1 cellular context compared by ENCODE assay signal in the genomic region with DNA sequence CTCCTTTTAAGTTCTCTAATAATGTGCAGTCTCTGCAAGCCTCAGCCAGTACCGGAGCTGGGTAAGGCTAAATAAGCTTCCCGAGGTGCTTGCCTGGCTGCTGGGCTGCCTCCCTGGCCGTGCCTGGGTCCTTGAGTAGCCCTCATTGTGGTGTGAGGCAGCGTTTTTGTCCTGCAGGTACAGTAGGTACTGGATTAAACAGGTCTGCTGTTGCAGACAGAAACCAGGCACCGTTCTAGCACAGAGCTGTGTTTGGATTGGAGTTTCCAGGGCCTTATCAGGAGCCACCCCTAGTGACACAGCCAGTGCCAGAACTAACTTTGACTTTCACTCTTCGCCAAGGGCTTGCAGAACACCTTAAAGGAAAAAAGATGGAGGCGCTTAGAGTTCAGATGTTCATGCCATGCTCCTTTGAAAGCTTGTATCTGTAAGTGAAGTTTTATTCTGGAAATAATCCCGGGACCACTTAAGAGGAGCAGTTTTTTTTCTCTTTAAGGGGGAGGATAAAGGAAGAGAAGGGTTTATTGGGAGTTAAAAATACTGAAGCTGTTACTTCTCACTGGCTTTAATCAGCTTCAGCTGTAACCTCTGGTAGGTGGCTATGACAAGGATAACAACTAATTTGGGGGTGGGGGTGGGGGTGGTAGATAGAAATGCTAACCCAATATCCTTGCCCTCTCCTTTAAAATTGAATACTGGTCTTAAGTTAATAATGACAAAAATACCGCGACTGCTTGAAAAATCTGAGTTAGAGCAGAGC.
TF ChIP-seq lines count a peak whose summit lies in the region.

No MANE protein-coding gene starts in this region.

TF ChIP-seq in GM23338, 12 proteins besides CTCF, POLR2A, EP300 and RAD21 (continued from another document):
- TF ChIP-seq, protein P1, sequence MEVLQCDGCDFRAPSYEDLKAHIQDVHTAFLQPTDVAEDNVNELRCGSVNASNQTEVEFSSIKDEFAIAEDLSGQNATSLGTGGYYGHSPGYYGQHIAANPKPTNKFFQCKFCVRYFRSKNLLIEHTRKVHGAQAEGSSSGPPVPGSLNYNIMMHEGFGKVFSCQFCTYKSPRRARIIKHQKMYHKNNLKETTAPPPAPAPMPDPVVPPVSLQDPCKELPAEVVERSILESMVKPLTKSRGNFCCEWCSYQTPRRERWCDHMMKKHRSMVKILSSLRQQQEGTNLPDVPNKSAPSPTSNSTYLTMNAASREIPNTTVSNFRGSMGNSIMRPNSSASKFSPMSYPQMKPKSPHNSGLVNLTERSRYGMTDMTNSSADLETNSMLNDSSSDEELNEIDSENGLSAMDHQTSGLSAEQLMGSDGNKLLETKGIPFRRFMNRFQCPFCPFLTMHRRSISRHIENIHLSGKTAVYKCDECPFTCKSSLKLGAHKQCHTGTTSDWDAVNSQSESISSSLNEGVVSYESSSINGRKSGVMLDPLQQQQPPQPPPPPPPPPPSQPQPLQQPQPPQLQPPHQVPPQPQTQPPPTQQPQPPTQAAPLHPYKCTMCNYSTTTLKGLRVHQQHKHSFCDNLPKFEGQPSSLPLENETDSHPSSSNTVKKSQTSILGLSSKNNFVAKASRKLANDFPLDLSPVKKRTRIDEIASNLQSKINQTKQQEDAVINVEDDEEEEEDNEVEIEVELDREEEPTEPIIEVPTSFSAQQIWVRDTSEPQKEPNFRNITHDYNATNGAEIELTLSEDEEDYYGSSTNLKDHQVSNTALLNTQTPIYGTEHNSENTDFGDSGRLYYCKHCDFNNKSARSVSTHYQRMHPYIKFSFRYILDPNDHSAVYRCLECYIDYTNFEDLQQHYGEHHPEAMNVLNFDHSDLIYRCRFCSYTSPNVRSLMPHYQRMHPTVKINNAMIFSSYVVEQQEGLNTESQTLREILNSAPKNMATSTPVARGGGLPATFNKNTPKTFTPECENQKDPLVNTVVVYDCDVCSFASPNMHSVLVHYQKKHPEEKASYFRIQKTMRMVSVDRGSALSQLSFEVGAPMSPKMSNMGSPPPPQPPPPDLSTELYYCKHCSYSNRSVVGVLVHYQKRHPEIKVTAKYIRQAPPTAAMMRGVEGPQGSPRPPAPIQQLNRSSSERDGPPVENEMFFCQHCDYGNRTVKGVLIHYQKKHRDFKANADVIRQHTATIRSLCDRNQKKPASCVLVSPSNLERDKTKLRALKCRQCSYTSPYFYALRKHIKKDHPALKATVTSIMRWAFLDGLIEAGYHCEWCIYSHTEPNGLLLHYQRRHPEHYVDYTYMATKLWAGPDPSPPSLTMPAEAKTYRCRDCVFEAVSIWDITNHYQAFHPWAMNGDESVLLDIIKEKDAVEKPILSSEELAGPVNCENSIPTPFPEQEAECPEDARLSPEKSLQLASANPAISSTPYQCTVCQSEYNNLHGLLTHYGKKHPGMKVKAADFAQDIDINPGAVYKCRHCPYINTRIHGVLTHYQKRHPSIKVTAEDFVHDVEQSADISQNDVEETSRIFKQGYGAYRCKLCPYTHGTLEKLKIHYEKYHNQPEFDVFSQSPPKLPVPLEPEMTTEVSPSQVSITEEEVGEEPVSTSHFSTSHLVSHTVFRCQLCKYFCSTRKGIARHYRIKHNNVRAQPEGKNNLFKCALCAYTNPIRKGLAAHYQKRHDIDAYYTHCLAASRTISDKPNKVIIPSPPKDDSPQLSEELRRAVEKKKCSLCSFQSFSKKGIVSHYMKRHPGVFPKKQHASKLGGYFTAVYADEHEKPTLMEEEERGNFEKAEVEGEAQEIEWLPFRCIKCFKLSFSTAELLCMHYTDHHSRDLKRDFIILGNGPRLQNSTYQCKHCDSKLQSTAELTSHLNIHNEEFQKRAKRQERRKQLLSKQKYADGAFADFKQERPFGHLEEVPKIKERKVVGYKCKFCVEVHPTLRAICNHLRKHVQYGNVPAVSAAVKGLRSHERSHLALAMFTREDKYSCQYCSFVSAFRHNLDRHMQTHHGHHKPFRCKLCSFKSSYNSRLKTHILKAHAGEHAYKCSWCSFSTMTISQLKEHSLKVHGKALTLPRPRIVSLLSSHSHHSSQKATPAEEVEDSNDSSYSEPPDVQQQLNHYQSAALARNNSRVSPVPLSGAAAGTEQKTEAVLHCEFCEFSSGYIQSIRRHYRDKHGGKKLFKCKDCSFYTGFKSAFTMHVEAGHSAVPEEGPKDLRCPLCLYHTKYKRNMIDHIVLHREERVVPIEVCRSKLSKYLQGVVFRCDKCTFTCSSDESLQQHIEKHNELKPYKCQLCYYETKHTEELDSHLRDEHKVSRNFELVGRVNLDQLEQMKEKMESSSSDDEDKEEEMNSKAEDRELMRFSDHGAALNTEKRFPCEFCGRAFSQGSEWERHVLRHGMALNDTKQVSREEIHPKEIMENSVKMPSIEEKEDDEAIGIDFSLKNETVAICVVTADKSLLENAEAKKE (CRISPR knock-in tag; IDR thresholded peaks at IDR 0.05): no peak
